In the genomic region with DNA sequence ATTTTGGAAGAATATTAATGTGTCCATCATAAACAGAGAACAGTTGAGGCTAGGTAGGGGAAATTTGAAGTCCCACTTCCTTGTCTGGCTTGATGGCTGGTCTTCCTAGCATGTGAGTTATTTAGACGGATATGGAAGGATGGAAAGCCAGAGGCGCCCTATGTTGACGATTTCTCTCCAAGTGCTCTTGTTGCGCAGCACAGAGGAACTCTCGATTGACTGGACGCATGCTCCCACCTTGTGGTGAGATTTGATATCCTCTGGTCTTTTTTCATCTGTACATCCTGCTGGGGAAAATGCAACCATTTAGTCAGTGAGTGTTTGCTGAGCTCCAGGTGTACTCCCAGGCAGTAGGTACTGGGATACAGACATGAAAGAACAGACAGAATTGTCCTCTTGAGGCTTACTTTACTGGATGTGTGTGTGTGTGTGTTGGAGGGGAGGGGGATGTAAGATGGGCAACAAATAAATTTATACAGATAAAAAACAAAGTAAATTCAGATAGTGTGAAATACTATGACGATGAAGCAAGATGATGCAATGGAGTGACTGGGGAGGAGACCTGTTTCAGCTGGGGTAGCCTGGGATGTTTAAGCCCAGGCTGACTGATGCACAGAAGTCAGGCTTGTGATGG, we compare ENCODE assay signal across 8 cellular contexts.
DNase-seq lines count a peak whose midpoint lies in the region; ATAC-seq and TF ChIP-seq lines count a peak whose summit lies in the region.

No MANE protein-coding gene starts in this region.

- H3K27ac ChIP-seq in endodermal cell (ENCODE audit: low read depth, low read length), result no peak overlapping the region
- no peak overlapping the region for H3K27ac ChIP-seq in mesenchymal stem cell (ENCODE audit: low read length, poor library complexity, severe bottlenecking)
- H3K27ac ChIP-seq in tibial nerve, result no peak overlapping the region

- no peaks in the 10 kb centered on the region for H3K9me3 ChIP-seq in T-helper 17 cell (ENCODE audit: control insufficient read depth, low read length, poor library complexity, severe bottlenecking)
- H3K9me3 ChIP-seq in endodermal cell (ENCODE audit: control insufficient read depth, low read length), result no peaks in the 10 kb centered on the region
- no peaks in the 10 kb centered on the region for H3K9me3 ChIP-seq in mesenchymal stem cell (ENCODE audit: control insufficient read depth, low read length)
- H3K9me3 ChIP-seq in tibial nerve, result no peaks in the 10 kb centered on the region

- POLR2A ChIA-PET in BJ (lab: Charles Lee), result no interaction called here

- H2AFZ ChIP-seq in mesenchymal stem cell (ENCODE audit: low read depth, low read length), result no peak overlapping the region

- no peak overlapping the region for H3K4me2 ChIP-seq in mesenchymal stem cell (ENCODE audit: low read length, poor library complexity, severe bottlenecking)

- no peak overlapping the region for H2BK120ac ChIP-seq in mesenchymal stem cell (ENCODE audit: low read depth, low read length)

- no peak overlapping the region for H2BK12ac ChIP-seq in mesenchymal stem cell (ENCODE audit: low read length in 2 of 2)

- peak; percentile 59 for TF ChIP-seq CTCF in BJ (IDR thresholded peaks at IDR 0.05; ENCODE audit: insufficient read depth, low read depth, low read length)
- TF ChIP-seq CTCF in endodermal cell (conservative IDR thresholded peaks at IDR 0.05), result peak; percentile 84
- peak; percentile 53 to 82 (median 57) for TF ChIP-seq CTCF in tibial nerve (IDR thresholded peaks at IDR 0.05)

- no peak overlapping the region for H3K4me3 ChIP-seq in BJ (ENCODE audit: low read depth, low read length)
- H3K4me3 ChIP-seq in endodermal cell (ENCODE audit: low read length), result no peak overlapping the region
- H3K4me3 ChIP-seq in mesenchymal stem cell (ENCODE audit: insufficient read depth in 1 of 2, low read depth in 1 of 2, low read length in 2 of 2), result no peak overlapping the region
- H3K4me3 ChIP-seq in tibial nerve, result no peak overlapping the region

- H3K27me3 Mint-ChIP-seq in T-helper 17 cell (peaks cover 64% of the 10 kb centered on the region), endodermal cell (ENCODE audit: insufficient read depth) (peaks cover 25% of the 10 kb centered on the region)

- H3K4me1 ChIP-seq in endodermal cell (ENCODE audit: control insufficient read depth, insufficient read depth, low read length) (no peaks in the 10 kb centered on the region), mesenchymal stem cell (ENCODE audit: control insufficient read depth, insufficient read depth, low read depth, low read length) (no peaks in the 10 kb centered on the region), tibial nerve (peaks cover 0 to 3% (median 0%) of the 10 kb centered on the region in 4 donors)

- H3K79me1 ChIP-seq in mesenchymal stem cell (replicated peaks; ENCODE audit: low read length, poor library complexity, severe bottlenecking), result no peaks in the 10 kb centered on the region

- no peak overlapping the region for H3K4ac ChIP-seq in mesenchymal stem cell (ENCODE audit: low read depth in 1 of 2, low read length in 2 of 2)

- no peak overlapping the region for H4K91ac ChIP-seq in mesenchymal stem cell (ENCODE audit: low read length)

- H2AK5ac ChIP-seq in mesenchymal stem cell (ENCODE audit: low read length, severe bottlenecking), result no peak overlapping the region

- DNase-seq in BJ (ENCODE audit: low read depth), result peak; percentile 55
- DNase-seq in GM19240 (ENCODE audit: insufficient read length, low spot score), result peak; percentile 6
- peak; percentile 88 for DNase-seq in NCI-H1694 treated with DMSO at 0.1 percent for 48 hours (lab: John Stamatoyannopoulos, UW)
- no peak for DNase-seq in T-helper 17 cell
- peak; percentile 75 for DNase-seq in endodermal cell
- DNase-seq in mesenchymal stem cell, result peak; percentile 41
- DNase-seq in tibial nerve (ENCODE audit: low spot score in 2 of 2), result peak; percentile 19 to 76

- H3K9me3 Mint-ChIP-seq in endodermal cell, result no peaks in the 10 kb centered on the region

- H4K8ac ChIP-seq in mesenchymal stem cell (ENCODE audit: low read length), result no peak overlapping the region

- H3K23ac ChIP-seq in mesenchymal stem cell (ENCODE audit: low read length in 2 of 2), result no peak overlapping the region

- H3K36me3 ChIP-seq in BJ (ENCODE audit: control insufficient read depth, insufficient read depth, low read length), result no peaks in the 10 kb centered on the region
- H3K36me3 ChIP-seq in endodermal cell (ENCODE audit: control insufficient read depth, insufficient read depth, low read length), result no peaks in the 10 kb centered on the region
- no peaks in the 10 kb centered on the region for H3K36me3 ChIP-seq in mesenchymal stem cell (ENCODE audit: control insufficient read depth in 1 of 2, insufficient read depth in 2 of 2, low read depth in 1 of 2, low read length in 2 of 2)
- no peaks in the 10 kb centered on the region for H3K36me3 ChIP-seq in tibial nerve

- H2BK5ac ChIP-seq in mesenchymal stem cell (ENCODE audit: low read depth, low read length, poor library complexity, severe bottlenecking), result no peak overlapping the region

- H3K4me1 Mint-ChIP-seq in T-helper 17 cell (peaks cover 6% of the 10 kb centered on the region), endodermal cell (no peaks in the 10 kb centered on the region)

- CTCF ChIA-PET in BJ (lab: Yijun Ruan, JAX), result interaction anchor here (0.6 to 4.4 kb wide), 11 partner anchors 8 to 532 kb away, joined by 3 to 41 read pairs (median 4); a partner anchor contains a TSS

- H3K4me3 Mint-ChIP-seq in T-helper 17 cell (no peak overlapping the region), endodermal cell (no peak overlapping the region)

- H3K14ac ChIP-seq in mesenchymal stem cell (ENCODE audit: low read length in 2 of 2), result no peak overlapping the region

- H3K9ac ChIP-seq in endodermal cell (ENCODE audit: extremely low read depth, low read length, poor library complexity, severe bottlenecking) (no peak overlapping the region), mesenchymal stem cell (ENCODE audit: low read length) (peak overlapping the region; percentile 34)

- H3K27me3 ChIP-seq in BJ (ENCODE audit: control insufficient read depth, insufficient read depth, low read length), result no peaks in the 10 kb centered on the region; the same call in 1 of the 2 replicates
- H3K27me3 ChIP-seq in endodermal cell (ENCODE audit: control insufficient read depth, insufficient read depth, low read length, poor library complexity, severe bottlenecking), result no peaks in the 10 kb centered on the region
- peaks cover 4 to 7% of the 10 kb centered on the region in 2 experiments for H3K27me3 ChIP-seq in mesenchymal stem cell (ENCODE audit: control insufficient read depth in 1 of 2, insufficient read depth in 1 of 2, low read length in 2 of 2)
- H3K27me3 ChIP-seq in tibial nerve, result no peaks in the 10 kb centered on the region

- H3K27ac Mint-ChIP-seq in T-helper 17 cell (no peak overlapping the region), endodermal cell (no peak overlapping the region)

- no peak for TF ChIP-seq POLR2A in tibial nerve (IDR thresholded peaks at IDR 0.05)

- no peak overlapping the region for H3K18ac ChIP-seq in mesenchymal stem cell (ENCODE audit: low read depth in 1 of 2, low read length in 2 of 2)

- H3K36me3 Mint-ChIP-seq in T-helper 17 cell (ENCODE audit: low read depth), result peaks cover 2% of the 10 kb centered on the region
- H3K36me3 Mint-ChIP-seq in endodermal cell (ENCODE audit: low read depth), result no peaks in the 10 kb centered on the region

- WGBS in endodermal cell (ENCODE audit: insufficient coverage in 1 of 2, insufficient read length in 1 of 2), 2 experiments, result 50 to 51% methylated on average over 1 to 7 of the region's 7 CpGs
- 73% methylated on average over 7 of the region's 7 CpGs for WGBS in mesenchymal stem cell
- 14 to 15% methylated on average over 7 of the region's 7 CpGs for WGBS in tibial nerve, 2 donors

- peak in 1 of 2 donors; percentile 46 for TF ChIP-seq EP300 in tibial nerve (IDR thresholded peaks at IDR 0.05)

- H2BK15ac ChIP-seq in mesenchymal stem cell (ENCODE audit: low read depth, poor library complexity, severe bottlenecking), result no peak overlapping the region

- ATAC-seq in T-helper 17 cell (peak; percentile 52), GM21390 (IDR thresholded peaks at IDR 0.05; ENCODE audit: unreplicated experiment) (no peak)

Comparison
In these comparisons a context has a peak if more than half of its experiments do, and no peak if none do; other contexts are left out.
1. DNase-seq: peak in BJ (single experiment), GM19240 (single experiment), NCI-H1694 treated with DMSO at 0.1 percent for 48 hours (single experiment), endodermal cell (single experiment), mesenchymal stem cell (single experiment) and tibial nerve (2 of 2); none in T-helper 17 cell (0 of 3).
2. Peak in every context shown above with its lines, with median percentiles within 50 percentile points of each other: CTCF ChIP-seq.